ENCODE assay signal across 1 cellular context in genomic region chr7:150931199-150931869, GRCh38.
TF ChIP-seq lines count a peak whose summit lies in the region.

No MANE protein-coding gene starts in this region.

TF ChIP-seq in GM23338, 12 proteins besides CTCF, POLR2A, EP300 and RAD21 (continued from another document):
- TF ChIP-seq ZNF462 (CRISPR knock-in tag; IDR thresholded peaks at IDR 0.05), result no peak
